In the genomic region with DNA sequence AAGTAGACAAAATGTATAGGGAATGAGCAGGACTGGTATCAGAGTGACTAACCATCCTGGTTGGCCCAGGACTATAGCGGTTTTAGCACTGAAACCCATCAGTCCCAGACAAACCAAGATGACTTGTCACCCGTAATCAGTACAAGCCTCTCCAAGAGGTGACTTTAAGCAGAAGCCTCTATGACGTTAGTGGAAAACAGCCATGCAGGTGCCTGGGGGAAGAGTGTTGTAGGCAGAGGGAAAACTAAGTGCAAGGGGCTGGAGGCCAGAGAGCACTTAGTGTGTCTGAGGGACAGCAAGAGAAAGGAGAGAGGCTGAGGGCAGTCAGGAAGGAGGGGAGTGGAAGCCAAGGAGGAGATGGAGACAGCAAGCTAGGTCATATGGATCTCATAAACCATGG, we compare ENCODE assay signal across 22 cellular contexts. TPM values are rescaled to one million over a fixed set of nuclear protein-coding genes. Genes with fewer than 3 reads are reported as not detected.
DNase-seq lines count a peak whose midpoint lies in the region; ATAC-seq and TF ChIP-seq lines count a peak whose summit lies in the region.
"Had no signal": no experiment of that assay in that cellular context is flagged by ENCODE, and none has a peak within 500 bp of the region (broad histone marks: within the 10 kb centered on the region; RNA-seq: fewer than 3 reads in every experiment).

No MANE protein-coding gene starts in this region.

- TF ChIP-seq POLR2A in spleen (IDR thresholded peaks at IDR 0.05), result no peak

- H3K4me3 ChIP-seq in cardiac muscle cell, result no peak overlapping the region
- no peak overlapping the region for H3K4me3 ChIP-seq in hepatocyte
- H3K4me3 ChIP-seq in mesenchymal stem cell (ENCODE audit: insufficient read depth in 1 of 2, low read depth in 1 of 2, low read length in 2 of 2), result no peak overlapping the region
- H3K4me3 ChIP-seq in spleen, result no peak overlapping the region
- no peak overlapping the region for H3K4me3 ChIP-seq in smooth muscle cell
- H3K4me3 ChIP-seq: BLaER1, GM12878, MG63 had no signal

- H3K27ac ChIP-seq in cardiac muscle cell (peak overlapping the region; percentile 75), hepatocyte (no peak overlapping the region), mesenchymal stem cell (ENCODE audit: low read length, poor library complexity, severe bottlenecking) (no peak overlapping the region), spleen (no peak overlapping the region), smooth muscle cell (ENCODE audit: low read depth) (no peak overlapping the region)
- H3K27ac ChIP-seq: BLaER1, Peyer's patch had no signal

- 59% methylated on average over 3 of the region's 3 CpGs for WGBS in hepatocyte (ENCODE audit: low lambda C conversion rate, missing lambda C conversion rate)
- 86% methylated on average over 3 of the region's 3 CpGs for WGBS in mesenchymal stem cell
- 85 to 91% (median 88%) methylated on average over 3 of the region's 3 CpGs for WGBS in spleen, 5 donors
- WGBS in smooth muscle cell (ENCODE audit: low lambda C conversion rate), result 69% methylated on average over 3 of the region's 3 CpGs

- peaks cover 17% of the 10 kb centered on the region for H3K79me2 ChIP-seq in hepatocyte
- H3K79me2 ChIP-seq in smooth muscle cell (ENCODE audit: low read depth), result no peaks in the 10 kb centered on the region

- H3K9me3 ChIP-seq in cardiac muscle cell (ENCODE audit: low read depth) (no peaks in the 10 kb centered on the region), hepatocyte (ENCODE audit: low read depth) (no peaks in the 10 kb centered on the region), mesenchymal stem cell (ENCODE audit: control insufficient read depth, low read length) (no peaks in the 10 kb centered on the region), spleen (no peaks in the 10 kb centered on the region), smooth muscle cell (replicated peaks; ENCODE audit: low read depth) (no peaks in the 10 kb centered on the region)
- H3K9me3 ChIP-seq: BLaER1, MG63, Peyer's patch had no signal

- intact Hi-C loops in Right ventricle myocardium superior (cut with DNase I), result no loop called here
- intact Hi-C loops in spleen (cut with DNase I; ENCODE audit: low total_unique reads), result no loop called here

- peak overlapping the region; percentile 54 for H2AK5ac ChIP-seq in mesenchymal stem cell (ENCODE audit: low read length, severe bottlenecking)

- H2BK12ac ChIP-seq in mesenchymal stem cell (ENCODE audit: low read length in 2 of 2), result no peak overlapping the region

- H4K20me1 ChIP-seq in hepatocyte (ENCODE audit: insufficient read depth, poor library complexity, severe bottlenecking) (no peaks in the 10 kb centered on the region), smooth muscle cell (ENCODE audit: low read depth) (no peaks in the 10 kb centered on the region)
- H4K20me1 ChIP-seq: BLaER1 had no signal

- H3K36me3 ChIP-seq in cardiac muscle cell, result no peaks in the 10 kb centered on the region
- H3K36me3 ChIP-seq in hepatocyte (replicated peaks; ENCODE audit: insufficient read depth, low read depth), result no peaks in the 10 kb centered on the region
- H3K36me3 ChIP-seq in mesenchymal stem cell (ENCODE audit: control insufficient read depth in 1 of 2, insufficient read depth in 2 of 2, low read depth in 1 of 2, low read length in 2 of 2), result peaks cover 0 to 14% of the 10 kb centered on the region in 2 experiments
- H3K36me3 ChIP-seq in spleen, result no peaks in the 10 kb centered on the region
- no peaks in the 10 kb centered on the region for H3K36me3 ChIP-seq in smooth muscle cell (ENCODE audit: low read depth)
- H3K36me3 ChIP-seq: BLaER1, MG63 had no signal

- peak overlapping the region; percentile 71 for H3K4me2 ChIP-seq in hepatocyte
- no peak overlapping the region for H3K4me2 ChIP-seq in mesenchymal stem cell (ENCODE audit: low read length, poor library complexity, severe bottlenecking)
- no peak overlapping the region for H3K4me2 ChIP-seq in smooth muscle cell
- H3K4me2 ChIP-seq: BLaER1 had no signal

- no peaks in the 10 kb centered on the region for H3K9me2 ChIP-seq in hepatocyte (replicated peaks; ENCODE audit: insufficient read depth)

- peaks cover 14% of the 10 kb centered on the region for H3K79me1 ChIP-seq in mesenchymal stem cell (replicated peaks; ENCODE audit: low read length, poor library complexity, severe bottlenecking)

- H4K8ac ChIP-seq in mesenchymal stem cell (ENCODE audit: low read length), result no peak overlapping the region

- H3K23ac ChIP-seq in mesenchymal stem cell (ENCODE audit: low read length in 2 of 2), result no peak overlapping the region

- H3K9ac ChIP-seq in mesenchymal stem cell (ENCODE audit: low read length) (no peak overlapping the region), smooth muscle cell (ENCODE audit: low read depth) (no peak overlapping the region)
- H3K9ac ChIP-seq: BLaER1 had no signal

- ATAC-seq in Right ventricle myocardium superior (ENCODE audit: poor library complexity), result no peak
- ATAC-seq: GM12878 had no signal

- H2BK120ac ChIP-seq in mesenchymal stem cell (ENCODE audit: low read depth, low read length), result no peak overlapping the region

- no peak overlapping the region for H3K4ac ChIP-seq in mesenchymal stem cell (ENCODE audit: low read depth in 1 of 2, low read length in 2 of 2)

- no peak for TF ChIP-seq CTCF in cardiac muscle cell (IDR thresholded peaks at IDR 0.05; ENCODE audit: low read depth, low read length)
- TF ChIP-seq CTCF in hepatocyte (IDR thresholded peaks at IDR 0.05; ENCODE audit: poor library complexity), result no peak
- TF ChIP-seq CTCF in spleen (IDR thresholded peaks at IDR 0.05 in 8 of 11, conservative IDR thresholded peaks at IDR 0.05 in 3 of 11), result no peak
- TF ChIP-seq CTCF in smooth muscle cell (IDR thresholded peaks at IDR 0.05; ENCODE audit: borderline replicate concordance, insufficient read depth, poor library complexity, severe bottlenecking), result no peak

- no peak overlapping the region for H4K91ac ChIP-seq in mesenchymal stem cell (ENCODE audit: low read length)

- no peak overlapping the region for H2AFZ ChIP-seq in hepatocyte
- H2AFZ ChIP-seq in mesenchymal stem cell (ENCODE audit: low read depth, low read length), result no peak overlapping the region
- no peak overlapping the region for H2AFZ ChIP-seq in smooth muscle cell (ENCODE audit: low read depth)

- no peak overlapping the region for H2BK5ac ChIP-seq in mesenchymal stem cell (ENCODE audit: low read depth, low read length, poor library complexity, severe bottlenecking)

- H3F3A ChIP-seq in smooth muscle cell (ENCODE audit: low read depth), result no peaks in the 10 kb centered on the region

- no peak overlapping the region for H3K18ac ChIP-seq in mesenchymal stem cell (ENCODE audit: low read depth in 1 of 2, low read length in 2 of 2)

- peak in 1 of 2 donors; percentile 73 for DNase-seq in cardiac muscle cell (ENCODE audit: low read depth in 1 of 2, low spot score in 1 of 2)
- no peak for DNase-seq in Right ventricle myocardium superior
- no peak for DNase-seq in hepatocyte (ENCODE audit: low spot score)
- DNase-seq in mesenchymal stem cell, result no peak
- DNase-seq in spleen, result peak; percentile 1
- no peak for DNase-seq in smooth muscle cell (lab: John Stamatoyannopoulos, UW; ENCODE audit: unreplicated experiment)
- no peak for DNase-seq in NCI-H510A (lab: John Stamatoyannopoulos, UW)
- DNase-seq in ecto neural progenitor cell (ENCODE audit: low spot score), result no peak
- DNase-seq: ACHN; CD4-positive, alpha-beta T cell; COR-L47; DMS 273 treated with DMSO at 0.1 percent for 48 hours; DMS79 treated with DMSO at 0.1 percent for 48 hours; MG63; NCI-H1092; NCI-H1436 treated with DMSO at 0.1 percent for 48 hours; NCI-H1930; NK-92 treated with Interleukin-12 subunit alpha and Interleukin-12 subunit beta, amount 100 ng/mL, for 24 hours; Peyer's patch had no signal

- H3K4me1 ChIP-seq in cardiac muscle cell (ENCODE audit: low read depth) (peaks cover 29% of the 10 kb centered on the region), hepatocyte (ENCODE audit: insufficient read depth) (peaks cover 29% of the 10 kb centered on the region), mesenchymal stem cell (ENCODE audit: control insufficient read depth, insufficient read depth, low read depth, low read length) (peaks cover 29% of the 10 kb centered on the region), spleen (peaks cover 0 to 28% (median 3%) of the 10 kb centered on the region in 6 donors), smooth muscle cell (ENCODE audit: low read depth) (no peaks in the 10 kb centered on the region)
- H3K4me1 ChIP-seq: BLaER1 had no signal

- H3K27me3 ChIP-seq in cardiac muscle cell (no peaks in the 10 kb centered on the region), hepatocyte (no peaks in the 10 kb centered on the region), mesenchymal stem cell (ENCODE audit: control insufficient read depth in 1 of 2, insufficient read depth in 1 of 2, low read length in 2 of 2) (no peaks in the 10 kb centered on the region), spleen (replicated peaks in 1 of 7) (no peaks in the 10 kb centered on the region), smooth muscle cell (ENCODE audit: low read depth) (no peaks in the 10 kb centered on the region)
- H3K27me3 ChIP-seq: BLaER1, MG63, Peyer's patch had no signal

- H2BK15ac ChIP-seq in mesenchymal stem cell (ENCODE audit: low read depth, poor library complexity, severe bottlenecking), result no peak overlapping the region

- H3K14ac ChIP-seq in mesenchymal stem cell (ENCODE audit: low read length in 2 of 2), result no peak overlapping the region

RNA-seq across cellular contexts. Expression of a gene that starts 2.1 kb away (rescaled TPM):
- 0.88 and 2.4 TPM in 2 replicates for total RNA-seq in cardiac muscle cell
- polyA plus RNA-seq in cardiac muscle cell, result 1.1 TPM in 1 of 2 replicates, not detected in the other
- 0.38 TPM for total RNA-seq in Right ventricle myocardium superior
- 20.6 and 21.2 TPM in 2 replicates for total RNA-seq in hepatocyte
- polyA plus RNA-seq in hepatocyte, result 8.8 and 12.5 TPM in 2 replicates
- 0.07 TPM for polyA plus RNA-seq in mesenchymal stem cell (2013, experiment 1 of 2)
- polyA plus RNA-seq in mesenchymal stem cell (2013, experiment 2 of 2), result 0.10 TPM
- 1 to 10 TPM in 5 of 7 donors, under 1 TPM in 2; 0.50 to 3.1 (median 1.2) TPM for total RNA-seq in spleen
- under 1 TPM; 0.54 to 0.65 (median 0.55) TPM for polyA plus RNA-seq in spleen
- total RNA-seq in smooth muscle cell, result 2.4 and 2.7 TPM in 2 replicates
- polyA plus RNA-seq in smooth muscle cell, result 0.79 and 2.3 TPM in 2 replicates
- total RNA-seq: LHCN-M2 had no signal

RNA-seq across cellular contexts. Expression of a gene that starts 29.8 kb away (rescaled TPM):
- 19.1 and 20.6 TPM in 2 replicates for total RNA-seq in cardiac muscle cell
- polyA plus RNA-seq in cardiac muscle cell, result 26.4 and 40.3 TPM in 2 replicates
- total RNA-seq in Right ventricle myocardium superior, result 5.5 TPM
- total RNA-seq in hepatocyte, result 38.2 and 39.8 TPM in 2 replicates
- 21.8 and 26.3 TPM in 2 replicates for polyA plus RNA-seq in hepatocyte
- polyA plus RNA-seq in mesenchymal stem cell (2013, experiment 1 of 2), result 48.8 TPM
- polyA plus RNA-seq in mesenchymal stem cell (2013, experiment 2 of 2), result 52.9 TPM
- total RNA-seq in spleen, result 10 to 100 TPM; 15.4 to 26.4 (median 23.3) TPM
- polyA plus RNA-seq in spleen, result 10 to 100 TPM; 14.4 to 16.4 (median 15.9) TPM
- total RNA-seq in smooth muscle cell, result 46.0 and 46.5 TPM in 2 replicates
- 36.1 and 51.0 TPM in 2 replicates for polyA plus RNA-seq in smooth muscle cell

RNA-seq across cellular contexts. Expression of a gene that starts 53.5 kb away (rescaled TPM):
- total RNA-seq in cardiac muscle cell (30.7 and 115 TPM in 2 replicates), Right ventricle myocardium superior (4.1 TPM), hepatocyte (6.2 and 7.9 TPM in 2 replicates), spleen (10 to 100 TPM; 12.1 to 19.1 (median 15.2) TPM), smooth muscle cell (8.9 and 9.2 TPM in 2 replicates)
- polyA plus RNA-seq in cardiac muscle cell (17.8 and 22.6 TPM in 2 replicates), hepatocyte (7.5 and 14.6 TPM in 2 replicates), spleen (1 to 10 TPM; 3.1 to 6.8 (median 5.5) TPM), smooth muscle cell (7.7 and 13.0 TPM in 2 replicates)
- polyA plus RNA-seq in mesenchymal stem cell (2013, experiment 1 of 2), result 2.6 TPM
- polyA plus RNA-seq in mesenchymal stem cell (2013, experiment 2 of 2), result 2.4 TPM
